ENCODE assay signal across 19 cellular contexts in the genomic region with DNA sequence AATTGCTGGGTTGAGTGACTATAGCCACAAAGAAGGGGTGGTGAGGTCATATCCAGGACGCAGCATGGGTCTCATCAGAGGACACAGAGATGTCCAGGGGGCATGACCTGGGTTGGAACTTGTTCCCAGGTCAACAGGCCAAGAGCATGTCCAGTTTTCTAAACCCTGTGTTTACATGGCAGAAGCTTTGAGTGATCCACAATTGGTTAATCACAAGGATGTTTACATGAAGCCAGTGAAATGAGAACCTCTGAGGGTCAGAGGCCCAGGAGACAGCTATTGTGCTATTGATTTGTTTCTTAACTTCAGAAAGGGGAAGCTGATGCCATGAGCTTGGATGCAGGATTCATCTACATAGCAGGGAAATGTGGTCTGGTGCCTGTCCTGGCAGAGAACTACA. TPM values are rescaled to one million over a fixed set of nuclear protein-coding genes. Genes with fewer than 3 reads are reported as not detected.
DNase-seq lines count a peak whose midpoint lies in the region; ATAC-seq and TF ChIP-seq lines count a peak whose summit lies in the region.
"Had no signal": no experiment of that assay in that cellular context is flagged by ENCODE, and none has a peak within 500 bp of the region (broad histone marks: within the 10 kb centered on the region; RNA-seq: fewer than 3 reads in every experiment).

No MANE protein-coding gene starts in this region.

- peaks cover 5% of the 10 kb centered on the region for H3K4me1 Mint-ChIP-seq in endodermal cell
- H3K4me1 Mint-ChIP-seq: CD4-positive, CD25-positive, alpha-beta regulatory T cell had no signal

- no peak overlapping the region for H3K4me3 ChIP-seq in endodermal cell (ENCODE audit: low read length)
- H3K4me3 ChIP-seq in right lobe of liver: no peak overlapping the region
- H3K4me3 ChIP-seq: BLaER1, HAP-1 had no signal

- no peak for TF ChIP-seq CTCF in endodermal cell (conservative IDR thresholded peaks at IDR 0.05)
- TF ChIP-seq CTCF in right lobe of liver (IDR thresholded peaks at IDR 0.05): no peak

- 89% methylated on average over 1 of the region's 1 CpG; no CpG with 5 or more reads in 1 of the 2 experiments for WGBS in endodermal cell (ENCODE audit: insufficient coverage in 1 of 2, insufficient read length in 1 of 2), 2 experiments
- WGBS in right lobe of liver (ENCODE audit: insufficient coverage, low coverage, low lambda C conversion rate, missing lambda C conversion rate): 0% methylated on average over 1 of the region's 1 CpG

- peaks cover 29% of the 10 kb centered on the region for H3K27me3 Mint-ChIP-seq in endodermal cell (ENCODE audit: insufficient read depth)

- H3K9me3 ChIP-seq in endodermal cell (ENCODE audit: control insufficient read depth, low read length) (no peaks in the 10 kb centered on the region), right lobe of liver (no peaks in the 10 kb centered on the region)
- H3K9me3 ChIP-seq: BLaER1, HAP-1 had no signal

- ATAC-seq in right lobe of liver: peak; percentile 73 to 90 (median 81)
- ATAC-seq in esophagus mucosa: no peak
- ATAC-seq in HG02938 (IDR thresholded peaks at IDR 0.05; ENCODE audit: unreplicated experiment): no peak

- no peak overlapping the region for H3K9ac ChIP-seq in endodermal cell (ENCODE audit: extremely low read depth, low read length, poor library complexity, severe bottlenecking)
- H3K9ac ChIP-seq: BLaER1 had no signal

- H3K4me1 ChIP-seq in endodermal cell (ENCODE audit: control insufficient read depth, insufficient read depth, low read length) (no peaks in the 10 kb centered on the region), right lobe of liver (peaks cover 0 to 13% (median 0%) of the 10 kb centered on the region in 4 donors)
- H3K4me1 ChIP-seq: HAP-1 had no signal

- H3K27ac ChIP-seq in endodermal cell (ENCODE audit: low read depth, low read length) (no peak overlapping the region), right lobe of liver (no peak overlapping the region)
- H3K27ac ChIP-seq: 22Rv1, BLaER1 had no signal

- no peak overlapping the region for H3K27ac Mint-ChIP-seq in endodermal cell
- H3K27ac Mint-ChIP-seq: CD4-positive, CD25-positive, alpha-beta regulatory T cell had no signal

- no peaks in the 10 kb centered on the region for H3K36me3 ChIP-seq in endodermal cell (ENCODE audit: control insufficient read depth, insufficient read depth, low read length)
- no peaks in the 10 kb centered on the region for H3K36me3 ChIP-seq in right lobe of liver
- H3K36me3 ChIP-seq: BLaER1, HAP-1 had no signal

- intact Hi-C loops in right lobe of liver (cut with DNase I): no loop called here

- DNase-seq in SKM-1 treated with dmso at 0.1 percent for 144 hours (lab: John Stamatoyannopoulos, UW; ENCODE audit: unreplicated experiment) (peak; percentile 24), SKM-1 (lab: John Stamatoyannopoulos, UW; ENCODE audit: unreplicated experiment) (no peak), endodermal cell (peak; percentile 20), right lobe of liver (peak in 1 of 3 donors; percentile 67), cerebellum (ENCODE audit: low spot score) (no peak)
- DNase-seq: AML-193; Calu3; CD4-positive, CD25-positive, alpha-beta regulatory T cell; DMS153; DMS79 treated with DMSO at 0.1 percent for 48 hours; EL; GOT3; IMR-90; KBM-7 had no signal

- H3K9me3 Mint-ChIP-seq in endodermal cell: no peaks in the 10 kb centered on the region

- TF ChIP-seq POLR2A in right lobe of liver (IDR thresholded peaks at IDR 0.05): no peak

- H3K36me3 Mint-ChIP-seq in endodermal cell (ENCODE audit: low read depth): no peaks in the 10 kb centered on the region
- H3K36me3 Mint-ChIP-seq: CD4-positive, CD25-positive, alpha-beta regulatory T cell had no signal

- no peak overlapping the region for H3K4me3 Mint-ChIP-seq in endodermal cell

- H3K27me3 ChIP-seq in endodermal cell (ENCODE audit: control insufficient read depth, insufficient read depth, low read length, poor library complexity, severe bottlenecking) (peaks cover 29% of the 10 kb centered on the region), right lobe of liver (no peaks in the 10 kb centered on the region)
- H3K27me3 ChIP-seq: BLaER1 had no signal

RNA-seq across cellular contexts. Expression of a gene that starts 42.2 kb away (rescaled TPM):
- total RNA-seq in endodermal cell (10 to 100 TPM; 49.2 to 52.3 TPM), right lobe of liver (10 to 100 TPM in 2 of 6 experiments, 1 to 10 TPM in 4; 5.3 to 20.6 (median 8.1) TPM), esophagus mucosa (16.7 TPM), cerebellum (62.0 TPM)
- polyA plus RNA-seq in endodermal cell (2013, experiment 1 of 2): 47.2 TPM
- 42.1 TPM for polyA plus RNA-seq in endodermal cell (2013, experiment 2 of 2)

RNA-seq across cellular contexts. Expression of a gene that starts 42.3 kb away (rescaled TPM):
- total RNA-seq in endodermal cell: 1 to 10 TPM in 1 of 2 donors, under 1 TPM in 1; 0.40 to 3.0 TPM
- polyA plus RNA-seq in endodermal cell (2013, experiment 1 of 2): 1.1 TPM
- polyA plus RNA-seq in endodermal cell (2013, experiment 2 of 2): 0.66 TPM
- total RNA-seq in right lobe of liver: over 10,000 TPM in 4 of 6 experiments, 1,000 to 10,000 TPM in 2; 2,871 to 25,349 (median 17,684) TPM
- 63.3 TPM for total RNA-seq in esophagus mucosa
- total RNA-seq in cerebellum: 10.2 TPM
- total RNA-seq: IMR-90 had no signal
- polyA plus RNA-seq: CD4-positive, CD25-positive, alpha-beta regulatory T cell had no signal

Comparison
In these comparisons a context has a peak if more than half of its experiments do, and no peak if none do; other contexts are left out.
1. DNase-seq: peak in SKM-1 treated with dmso at 0.1 percent for 144 hours (single experiment) and endodermal cell (single experiment); none in SKM-1 (single experiment) and cerebellum (single experiment).
2. ATAC-seq: peak in right lobe of liver (4 of 4); none in esophagus mucosa (single experiment) and HG02938 (single experiment).
3. RNA of a gene that starts 42.3 kb away (total RNA-seq): 2,871 to 25,349 TPM in right lobe of liver; 63.3 TPM in esophagus mucosa (single experiment), 10.2 TPM in cerebellum (single experiment) and 0.40 to 3.0 TPM in endodermal cell; every median in the first group is over 10 times any median in the second.